Comparison of ENCODE assay signal across 16 cellular contexts in genomic region chr17:37567137-37567927, GRCh38. TPM values are rescaled to one million over a fixed set of nuclear protein-coding genes. Genes with fewer than 3 reads are reported as not detected.
A peak's percentile ranks its signal among the peaks of the same experiment; 100 is the strongest.
DNase-seq lines count a peak whose midpoint lies in the region; ATAC-seq and TF ChIP-seq lines count a peak whose summit lies in the region.
"Had no signal": no experiment of that assay in that cellular context is flagged by ENCODE, and none has a peak within 500 bp of the region (broad histone marks: within the 10 kb centered on the region; RNA-seq: fewer than 3 reads in every experiment).

No MANE protein-coding gene starts in this region.

- POLR2A ChIA-PET in PC-3 (lab: Charles Lee; ENCODE audit: unreplicated experiment) = no interaction called here

- H3K79me2 ChIP-seq in PC-3 (ENCODE audit: low read length) = no peaks in the 10 kb centered on the region

- no peaks in the 10 kb centered on the region for H3K9me2 ChIP-seq in PC-3 (replicated peaks; ENCODE audit: low read length)

- intact Hi-C loops in PC-3 (cut with micrococcal nuclease) = no loop called here

- peaks cover 19% of the 10 kb centered on the region for H3K36me3 ChIP-seq in PC-3 (ENCODE audit: low read depth, low read length)
- peaks cover 35% of the 10 kb centered on the region for H3K36me3 ChIP-seq in SJCRH30

- H3K27ac ChIP-seq in PC-3 (ENCODE audit: low read length) = no peak overlapping the region
- no peak overlapping the region for H3K27ac ChIP-seq in SJCRH30

- peaks cover 9% of the 10 kb centered on the region for H3K4me1 Mint-ChIP-seq in activated naive CD8-positive, alpha-beta T cell (ENCODE audit: low read depth)
- peaks cover 14% of the 10 kb centered on the region for H3K4me1 Mint-ChIP-seq in activated naive CD8-positive, alpha-beta T cell treated with anti-CD3 and anti-CD28 coated beads for 36 hours
- peaks cover 24% of the 10 kb centered on the region for H3K4me1 Mint-ChIP-seq in central memory CD8-positive, alpha-beta T cell
- H3K4me1 Mint-ChIP-seq in stimulated activated effector memory CD8-positive, alpha-beta T cell treated with anti-CD3 and anti-CD28 coated beads, Interleukin-12 subunit alpha, Interleukin-12 subunit beta, amount 100 ng/mL, for 72 hours = peaks cover 17% of the 10 kb centered on the region
- H3K4me1 Mint-ChIP-seq: CD14-positive monocyte had no signal

- H3K9me3 Mint-ChIP-seq in activated naive CD8-positive, alpha-beta T cell (ENCODE audit: low read depth) = no peaks in the 10 kb centered on the region
- no peaks in the 10 kb centered on the region for H3K9me3 Mint-ChIP-seq in activated naive CD8-positive, alpha-beta T cell treated with anti-CD3 and anti-CD28 coated beads for 36 hours
- H3K9me3 Mint-ChIP-seq in central memory CD8-positive, alpha-beta T cell = no peaks in the 10 kb centered on the region
- no peaks in the 10 kb centered on the region for H3K9me3 Mint-ChIP-seq in stimulated activated effector memory CD8-positive, alpha-beta T cell treated with anti-CD3 and anti-CD28 coated beads, Interleukin-12 subunit alpha, Interleukin-12 subunit beta, amount 100 ng/mL, for 72 hours
- H3K9me3 Mint-ChIP-seq: IgD-negative memory B cell had no signal

- no peak for TF ChIP-seq CTCF in PC-3 (conservative IDR thresholded peaks at IDR 0.05; ENCODE audit: low read depth, low read length)

- H3K4me3 ChIP-seq in PC-3 (ENCODE audit: low read length) (no peak overlapping the region), SJCRH30 (no peak overlapping the region)

- BruUV-seq in PC-3 (replicated peaks; lab: Mats Ljungman, UMichigan) = no TSS peak

- H3K4me1 ChIP-seq in PC-3 (ENCODE audit: insufficient read depth, low read length) (peaks cover 5% of the 10 kb centered on the region; the same call in 1 of the 2 replicates), SJCRH30 (no peaks in the 10 kb centered on the region; the same call in 1 of the 2 replicates)

- H4K20me1 ChIP-seq in PC-3 (ENCODE audit: low read length) = no peaks in the 10 kb centered on the region

- CTCF ChIA-PET in PC-3 (lab: Charles Lee) = no interaction called here

- H3K4me2 ChIP-seq in PC-3 (ENCODE audit: low read length) = no peak overlapping the region

- ATAC-seq in PC-3 (peak; percentile 45), GM18909 (IDR thresholded peaks at IDR 0.05; ENCODE audit: poor library complexity, unreplicated experiment) (no peak)
- no peak for ATAC-seq in central memory CD8-positive, alpha-beta T cell (replicated peaks; ENCODE audit: extremely low read depth, poor library complexity, severe bottlenecking)
- no peak for ATAC-seq in stimulated activated effector memory CD8-positive, alpha-beta T cell treated with anti-CD3 and anti-CD28 coated beads, Interleukin-12 subunit alpha, Interleukin-12 subunit beta, amount 100 ng/mL, for 72 hours
- ATAC-seq: Panc1 had no signal

- peak overlapping the region; percentile 25 for H3K27ac Mint-ChIP-seq in activated naive CD8-positive, alpha-beta T cell
- H3K27ac Mint-ChIP-seq in activated naive CD8-positive, alpha-beta T cell treated with anti-CD3 and anti-CD28 coated beads for 36 hours = no peak overlapping the region
- H3K27ac Mint-ChIP-seq in central memory CD8-positive, alpha-beta T cell (ENCODE audit: low read depth) = peak overlapping the region; percentile 58
- H3K27ac Mint-ChIP-seq in stimulated activated effector memory CD8-positive, alpha-beta T cell treated with anti-CD3 and anti-CD28 coated beads, Interleukin-12 subunit alpha, Interleukin-12 subunit beta, amount 100 ng/mL, for 72 hours = peak overlapping the region; percentile 1

- DNase-seq in activated naive CD8-positive, alpha-beta T cell treated with anti-CD3 and anti-CD28 coated beads for 36 hours = no peak
- DNase-seq in PC-3 = peak; percentile 4
- DNase-seq in central memory CD8-positive, alpha-beta T cell (ENCODE audit: low spot score in 2 of 2) = no peak
- no peak for DNase-seq in stimulated activated effector memory CD8-positive, alpha-beta T cell treated with anti-CD3 and anti-CD28 coated beads, Interleukin-12 subunit alpha, Interleukin-12 subunit beta, amount 100 ng/mL, for 72 hours (ENCODE audit: low spot score in 2 of 2)
- DNase-seq in medulla oblongata (ENCODE audit: extremely low spot score) = no peak
- no peak for DNase-seq in SJCRH30
- DNase-seq: DND-41, NCI-H1694, NCI-H446 treated with DMSO at 0.1 percent for 48 hours, NCI-H748 treated with DMSO at 0.1 percent for 48 hours, Right ventricle myocardium superior had no signal

- H2AFZ ChIP-seq in PC-3 (ENCODE audit: low read length) = no peak overlapping the region

- H3K9ac ChIP-seq in PC-3 (ENCODE audit: low read length) = no peak overlapping the region

- H3K9me3 ChIP-seq in PC-3 (ENCODE audit: low read length) (no peaks in the 10 kb centered on the region), SJCRH30 (replicated peaks) (no peaks in the 10 kb centered on the region)

- peaks cover 20% of the 10 kb centered on the region for H3K36me3 Mint-ChIP-seq in activated naive CD8-positive, alpha-beta T cell
- H3K36me3 Mint-ChIP-seq in activated naive CD8-positive, alpha-beta T cell treated with anti-CD3 and anti-CD28 coated beads for 36 hours = peaks cover 20% of the 10 kb centered on the region
- peaks cover 67% of the 10 kb centered on the region for H3K36me3 Mint-ChIP-seq in central memory CD8-positive, alpha-beta T cell (ENCODE audit: insufficient read depth)
- peaks cover 93% of the 10 kb centered on the region for H3K36me3 Mint-ChIP-seq in stimulated activated effector memory CD8-positive, alpha-beta T cell treated with anti-CD3 and anti-CD28 coated beads, Interleukin-12 subunit alpha, Interleukin-12 subunit beta, amount 100 ng/mL, for 72 hours

- H3K27me3 ChIP-seq in PC-3 (ENCODE audit: low read length) (no peaks in the 10 kb centered on the region), SJCRH30 (no peaks in the 10 kb centered on the region)

- no peak overlapping the region for H3K4me3 Mint-ChIP-seq in activated naive CD8-positive, alpha-beta T cell
- no peak overlapping the region for H3K4me3 Mint-ChIP-seq in activated naive CD8-positive, alpha-beta T cell treated with anti-CD3 and anti-CD28 coated beads for 36 hours
- no peak overlapping the region for H3K4me3 Mint-ChIP-seq in central memory CD8-positive, alpha-beta T cell
- H3K4me3 Mint-ChIP-seq in stimulated activated effector memory CD8-positive, alpha-beta T cell treated with anti-CD3 and anti-CD28 coated beads, Interleukin-12 subunit alpha, Interleukin-12 subunit beta, amount 100 ng/mL, for 72 hours = no peak overlapping the region
- H3K4me3 Mint-ChIP-seq: CD14-positive monocyte, IgD-negative memory B cell had no signal

- no peaks in the 10 kb centered on the region for H3F3A ChIP-seq in PC-3 (ENCODE audit: low read length, unreplicated experiment)

- H3K27me3 Mint-ChIP-seq in activated naive CD8-positive, alpha-beta T cell = no peaks in the 10 kb centered on the region
- no peaks in the 10 kb centered on the region for H3K27me3 Mint-ChIP-seq in activated naive CD8-positive, alpha-beta T cell treated with anti-CD3 and anti-CD28 coated beads for 36 hours
- no peaks in the 10 kb centered on the region for H3K27me3 Mint-ChIP-seq in central memory CD8-positive, alpha-beta T cell
- H3K27me3 Mint-ChIP-seq: IgD-negative memory B cell had no signal

RNA-seq across cellular contexts. Expression of gene SYNRG, which starts 41.9 kb away (rescaled TPM):
- 10 to 100 TPM; 40.4 to 40.5 TPM for total RNA-seq in activated naive CD8-positive, alpha-beta T cell treated with anti-CD3 and anti-CD28 coated beads for 36 hours
- total RNA-seq in PC-3 (2014; rRNA removed) = 7.3 and 9.7 TPM in 2 replicates
- total RNA-seq in SJCRH30 (2014; rRNA removed; shearing (Covaris generic)) = 14.8 and 16.5 TPM in 2 replicates
